ENCODE assay signal across 10 cellular contexts in the genomic region with DNA sequence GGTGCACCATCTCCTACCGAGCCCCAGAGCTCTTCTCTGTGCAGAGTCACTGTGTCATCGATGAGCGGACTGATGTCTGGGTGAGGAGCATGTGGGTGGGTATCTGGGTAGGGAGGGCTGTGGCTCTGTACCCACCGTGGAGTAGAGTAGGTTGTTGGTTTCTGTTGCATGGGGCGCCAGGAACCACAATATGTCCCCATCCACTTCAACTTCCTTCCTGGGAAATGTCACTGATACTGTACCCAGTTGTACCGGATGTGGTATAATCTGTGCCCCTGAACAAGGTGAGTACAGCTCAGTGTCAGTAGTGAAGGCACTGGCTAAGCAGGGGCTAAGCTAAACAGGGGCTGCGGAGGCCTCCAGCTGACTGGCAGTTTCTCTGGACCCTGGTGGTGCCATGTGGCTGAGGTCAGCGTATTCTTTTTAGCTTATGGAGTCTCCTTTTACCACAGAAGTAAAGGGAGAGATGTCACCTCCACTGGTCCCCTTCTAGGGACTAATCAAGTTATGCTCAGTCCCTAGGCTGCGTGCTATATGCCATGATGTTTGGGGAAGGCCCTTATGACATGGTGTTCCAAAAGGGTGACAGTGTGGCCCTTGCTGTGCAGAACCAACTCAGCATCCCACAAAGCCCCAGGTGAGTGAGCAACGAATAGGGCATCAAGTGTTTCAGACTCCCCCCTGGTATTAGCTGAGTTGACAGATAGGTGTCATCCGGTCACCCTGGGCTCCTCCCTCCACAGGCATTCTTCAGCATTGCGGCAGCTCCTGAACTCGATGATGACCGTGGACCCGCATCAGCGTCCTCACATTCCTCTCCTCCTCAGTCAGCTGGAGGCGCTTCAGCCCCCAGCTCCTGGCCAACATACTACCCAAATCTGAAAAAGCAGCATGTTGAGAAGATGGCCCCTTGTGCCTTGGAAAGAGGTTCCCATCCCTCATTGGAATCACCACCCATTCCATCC. TPM values are rescaled to one million over a fixed set of nuclear protein-coding genes. Genes with fewer than 3 reads are reported as not detected.
DNase-seq lines count a peak whose midpoint lies in the region; ATAC-seq, FAIRE-seq and TF ChIP-seq lines count a peak whose summit lies in the region.
"Had no signal": no experiment of that assay in that cellular context is flagged by ENCODE, and none has a peak within 500 bp of the region (broad histone marks: within the 10 kb centered on the region; RNA-seq: fewer than 3 reads in every experiment).

No MANE protein-coding gene starts in this region.

- 0 out of 2 replicates have a peak, but pooled peaks have one; percentile 5 for TF ChIP-seq POLR2A in IMR-90 (IDR thresholded peaks at IDR 0.05; ENCODE audit: low read depth, low read length)

- H2AK5ac ChIP-seq in IMR-90 (ENCODE audit: low read depth, low read length), result peak overlapping the region; percentile 13

- no peak overlapping the region for H2BK20ac ChIP-seq in IMR-90 (ENCODE audit: low read depth, low read length)

- H3K27me3 ChIP-seq in IMR-90 (ENCODE audit: control insufficient read depth, insufficient read depth, low read length), result no peaks in the 10 kb centered on the region

- H3K4me3 Mint-ChIP-seq in activated CD8-positive, alpha-beta memory T cell treated with anti-CD3 and anti-CD28 coated beads, Interleukin-2, amount 10 ng/mL, durations not matched to agents 7 days and 5 days, result peak overlapping the region; percentile 99
- H3K4me3 Mint-ChIP-seq in immature natural killer cell, result peak overlapping the region; percentile 72 to 93 (median 89)

- H3K4me1 Mint-ChIP-seq in activated CD8-positive, alpha-beta memory T cell treated with anti-CD3 and anti-CD28 coated beads, Interleukin-2, amount 10 ng/mL, durations not matched to agents 7 days and 5 days, result peaks cover 81% of the 10 kb centered on the region
- H3K4me1 Mint-ChIP-seq in immature natural killer cell, result peaks cover 89 to 90% of the 10 kb centered on the region in 2 donors

- WGBS in IMR-90 (ENCODE audit: extremely low coverage in 2 of 2, insufficient read length in 1 of 2), 2 experiments, result 100% methylated on average over 1 of the region's 17 CpGs; no CpG with 5 or more reads in 1 of the 2 experiments

- no peak overlapping the region for H3K23ac ChIP-seq in IMR-90 (ENCODE audit: low read depth, low read length)

- peaks cover 60% of the 10 kb centered on the region for H3K36me3 Mint-ChIP-seq in activated CD8-positive, alpha-beta memory T cell treated with anti-CD3 and anti-CD28 coated beads, Interleukin-2, amount 10 ng/mL, durations not matched to agents 7 days and 5 days
- peaks cover 0 to 24% (median 12%) of the 10 kb centered on the region in 3 donors for H3K36me3 Mint-ChIP-seq in immature natural killer cell

- peaks cover 21% of the 10 kb centered on the region; the same call in 1 of the 2 replicates for H3K36me3 ChIP-seq in IMR-90 (ENCODE audit: control insufficient read depth, insufficient read depth, low read length)

- H3K27ac ChIP-seq in IMR-90 (ENCODE audit: insufficient read depth, low read length), result peak overlapping the region; percentile 9; the same call in 1 of the 2 replicates

- H3K4me2 ChIP-seq in IMR-90 (ENCODE audit: low read depth, low read length), result no peak overlapping the region

- no peak overlapping the region for H3K14ac ChIP-seq in IMR-90 (replicated peaks; ENCODE audit: low read depth, low read length)

- dilution Hi-C loops in IMR-90 (cut with HindIII; ENCODE audit: low sequenced_read_pairs, unreplicated experiment), result no loop called here

- H3K9me3 Mint-ChIP-seq in activated CD8-positive, alpha-beta memory T cell treated with anti-CD3 and anti-CD28 coated beads, Interleukin-2, amount 10 ng/mL, durations not matched to agents 7 days and 5 days (ENCODE audit: low read depth), result no peaks in the 10 kb centered on the region
- H3K9me3 Mint-ChIP-seq in immature natural killer cell, result no peaks in the 10 kb centered on the region

- peak overlapping the region; percentile 100 for H3K27ac Mint-ChIP-seq in activated CD8-positive, alpha-beta memory T cell treated with anti-CD3 and anti-CD28 coated beads, Interleukin-2, amount 10 ng/mL, durations not matched to agents 7 days and 5 days
- peak overlapping the region; percentile 93 to 98 (median 96) for H3K27ac Mint-ChIP-seq in immature natural killer cell

- H3K79me1 ChIP-seq in IMR-90 (ENCODE audit: low read depth in 1 of 2, low read length in 2 of 2), result peaks cover 23 to 48% of the 10 kb centered on the region in 2 experiments

- no peak overlapping the region for H3K18ac ChIP-seq in IMR-90 (ENCODE audit: low read depth, low read length)

- no peak overlapping the region for H3K4me3 ChIP-seq in IMR-90 (ENCODE audit: insufficient read depth, low read depth, low read length)

- BruUV-seq in IMR-90 (replicated peaks; lab: Mats Ljungman, UMichigan), result no TSS peak

- no peak overlapping the region for H3K9ac ChIP-seq in IMR-90 (ENCODE audit: low read depth, low read length)
- H3K9ac ChIP-seq: parathyroid adenoma had no signal

- ATAC-seq in IMR-90 (ENCODE audit: low read depth), result no peak
- ATAC-seq in activated CD8-positive, alpha-beta memory T cell treated with anti-CD3 and anti-CD28 coated beads, Interleukin-2, amount 10 ng/mL, durations not matched to agents 7 days and 5 days, result peak; percentile 38
- ATAC-seq in GM18520 (IDR thresholded peaks at IDR 0.05; ENCODE audit: unreplicated experiment), result no peak

- H4K8ac ChIP-seq in IMR-90 (ENCODE audit: low read depth in 2 of 2, low read length in 2 of 2), result no peak overlapping the region

- H2BK15ac ChIP-seq in IMR-90 (ENCODE audit: low read depth, low read length), result no peak overlapping the region

- intact Hi-C loops in IMR-90 (cut with micrococcal nuclease), result no loop called here

- TF ChIP-seq RAD21 in IMR-90 (IDR thresholded peaks at IDR 0.05; ENCODE audit: low read length), result no peak

- in situ Hi-C loops in IMR-90 (cut with MboI; ENCODE audit: low sequenced_read_pairs), result no loop called here

- no peak overlapping the region for H4K5ac ChIP-seq in IMR-90 (ENCODE audit: low read depth, low read length)

- 0 out of 2 replicates have a peak, but pooled peaks cover 8% of the 10 kb centered on the region for H4K20me1 ChIP-seq in IMR-90 (ENCODE audit: insufficient read depth, low read length)

- H3K27me3 Mint-ChIP-seq in activated CD8-positive, alpha-beta memory T cell treated with anti-CD3 and anti-CD28 coated beads, Interleukin-2, amount 10 ng/mL, durations not matched to agents 7 days and 5 days, result no peaks in the 10 kb centered on the region
- H3K27me3 Mint-ChIP-seq in immature natural killer cell (ENCODE audit: low read depth in 3 of 3), result peaks cover 18 to 36% (median 32%) of the 10 kb centered on the region in 3 donors

- peak overlapping the region; percentile 20 for H2AK9ac ChIP-seq in IMR-90 (replicated peaks; ENCODE audit: low read depth, low read length, poor library complexity)

- no peak overlapping the region; the same call in 1 of the 2 replicates for H2BK120ac ChIP-seq in IMR-90 (ENCODE audit: low read depth, low read length)

- TF ChIP-seq CTCF in IMR-90 (conservative IDR thresholded peaks at IDR 0.05; ENCODE audit: low read depth, low read length), result no peak

- POLR2A ChIA-PET in IMR-90 (lab: Charles Lee; ENCODE audit: unreplicated experiment), result no interaction called here

- H3K9me1 ChIP-seq in IMR-90 (ENCODE audit: insufficient read depth, low read length), result peaks cover 49% of the 10 kb centered on the region

- no peaks in the 10 kb centered on the region for H3K9me3 ChIP-seq in IMR-90 (ENCODE audit: control insufficient read depth, insufficient read depth, low read length)

- no peak overlapping the region; the same call in 1 of the 2 replicates for H3K4ac ChIP-seq in IMR-90 (ENCODE audit: low read depth, low read length)

- H2BK5ac ChIP-seq in IMR-90 (ENCODE audit: low read depth, low read length, poor library complexity, severe bottlenecking), result no peak overlapping the region

- H4K91ac ChIP-seq in IMR-90 (ENCODE audit: insufficient read depth, low read depth, low read length), result no peak overlapping the region

- H2AFZ ChIP-seq in IMR-90 (replicated peaks; ENCODE audit: low read length, poor library complexity), result no peak overlapping the region
- H2AFZ ChIP-seq: parathyroid adenoma had no signal

- DNase-seq in IMR-90, result no peak
- peak; percentile 84 for DNase-seq in activated CD8-positive, alpha-beta memory T cell treated with anti-CD3 and anti-CD28 coated beads, Interleukin-2, amount 10 ng/mL, durations not matched to agents 7 days and 5 days
- peak; percentile 65 to 77 (median 67) for DNase-seq in immature natural killer cell
- DNase-seq in stimulated activated CD8-positive, alpha-beta memory T cell treated with anti-CD3 and anti-CD28 coated beads, Interleukin-7, amount 100 ng/mL, for 4 hours (ENCODE audit: low read depth in 2 of 2), result peak; percentile 63 to 73
- DNase-seq in HTR-8/SVneo (ENCODE audit: insufficient read length, low spot score), result no peak
- DNase-seq in AG20443 (ENCODE audit: low spot score), result no peak
- no peak for DNase-seq in NCI-H2107 (lab: John Stamatoyannopoulos, UW)

- H3K4me1 ChIP-seq in IMR-90 (ENCODE audit: control insufficient read depth, insufficient read depth, low read length), result peaks cover 38% of the 10 kb centered on the region

- CTCF ChIA-PET in IMR-90 (lab: Yijun Ruan, JAX), result interaction anchor here (2.3 kb wide), 1 partner anchor 47 kb away, joined by 10 read pairs; no protein-coding TSS in a partner anchor
- CTCF ChIA-PET in activated CD8-positive, alpha-beta memory T cell treated with anti-CD3 and anti-CD28 coated beads, Interleukin-2, amount 10 ng/mL, durations not matched to agents 7 days and 5 days (lab: Charles Lee), result interaction anchor here (0.7 to 3.5 kb wide), 12 partner anchors 9 to 88 kb away, joined by 3 to 31 read pairs (median 5); a partner anchor contains a TSS

- no peak for FAIRE-seq in HTR-8/SVneo (lab: Jason Lieb, UNC)

- no peak overlapping the region for H3K56ac ChIP-seq in IMR-90 (ENCODE audit: extremely low read depth, insufficient read depth, low read length)

RNA-seq across cellular contexts. Expression of a gene that starts 2.7 kb away (rescaled TPM):
- total RNA-seq in IMR-90 (2012; rRNA removed), result 35.0 and 44.4 TPM in 2 replicates
- 40.3 and 50.1 TPM in 2 replicates for polyA plus RNA-seq in IMR-90 (2012; rRNA removed)
- polyA plus RNA-seq in IMR-90 (2012; cell fraction: cytosol; rRNA removed), result 45.9 and 72.9 TPM in 2 replicates
- 49.3 and 58.9 TPM in 2 replicates for polyA plus RNA-seq in IMR-90 (2012; cell fraction: nucleus; rRNA removed; ENCODE audit: low replicate concordance)
- total RNA-seq in activated CD8-positive, alpha-beta memory T cell treated with anti-CD3 and anti-CD28 coated beads, Interleukin-2, amount 10 ng/mL, durations not matched to agents 7 days and 5 days, result 10 to 100 TPM; 37.3 to 41.7 TPM
- 10 to 100 TPM; 26.8 to 35.3 (median 27.6) TPM for polyA plus RNA-seq in immature natural killer cell

RNA-seq across cellular contexts. Expression of a gene that starts 2.7 kb away (rescaled TPM):
- 3.6 and 4.1 TPM in 2 replicates for total RNA-seq in IMR-90 (2012; rRNA removed)
- polyA plus RNA-seq in IMR-90 (2012; rRNA removed) (5.7 and 6.2 TPM in 2 replicates), immature natural killer cell (1 to 10 TPM in 1 of 3 donors, under 1 TPM in 1, not detected in 1; 0.44 to 1.0 TPM)
- 4.2 and 4.9 TPM in 2 replicates for polyA plus RNA-seq in IMR-90 (2012; cell fraction: cytosol; rRNA removed)
- 9.0 and 16.1 TPM in 2 replicates for polyA plus RNA-seq in IMR-90 (2012; cell fraction: nucleus; rRNA removed; ENCODE audit: low replicate concordance)
- 1 to 10 TPM; 4.3 to 4.9 TPM for total RNA-seq in activated CD8-positive, alpha-beta memory T cell treated with anti-CD3 and anti-CD28 coated beads, Interleukin-2, amount 10 ng/mL, durations not matched to agents 7 days and 5 days

RNA-seq across cellular contexts. Expression of a gene that starts 5.1 kb away (rescaled TPM):
- total RNA-seq in IMR-90 (2012; rRNA removed), result not detected in 2 replicates
- polyA plus RNA-seq in IMR-90 (2012; rRNA removed) (not detected in 2 replicates), immature natural killer cell (not detected)
- not detected in 2 replicates for polyA plus RNA-seq in IMR-90 (2012; cell fraction: cytosol; rRNA removed)
- 0.05 TPM in 1 of 2 replicates, not detected in the other for polyA plus RNA-seq in IMR-90 (2012; cell fraction: nucleus; rRNA removed; ENCODE audit: low replicate concordance)
- not detected for total RNA-seq in activated CD8-positive, alpha-beta memory T cell treated with anti-CD3 and anti-CD28 coated beads, Interleukin-2, amount 10 ng/mL, durations not matched to agents 7 days and 5 days
- polyA plus RNA-seq: adipose tissue had no signal

RNA-seq across cellular contexts. Expression of a gene that starts 5.8 kb away (rescaled TPM):
- total RNA-seq in IMR-90 (2012; rRNA removed), result 21.9 and 26.1 TPM in 2 replicates
- polyA plus RNA-seq in IMR-90 (2012; rRNA removed), result 30.3 and 35.6 TPM in 2 replicates
- 19.5 and 39.0 TPM in 2 replicates for polyA plus RNA-seq in IMR-90 (2012; cell fraction: cytosol; rRNA removed)
- 46.8 and 128 TPM in 2 replicates for polyA plus RNA-seq in IMR-90 (2012; cell fraction: nucleus; rRNA removed; ENCODE audit: low replicate concordance)
- total RNA-seq in activated CD8-positive, alpha-beta memory T cell treated with anti-CD3 and anti-CD28 coated beads, Interleukin-2, amount 10 ng/mL, durations not matched to agents 7 days and 5 days, result 100 to 1,000 TPM; 244 to 337 TPM
- polyA plus RNA-seq in immature natural killer cell, result 100 to 1,000 TPM in 2 of 3 donors, 10 to 100 TPM in 1; 88.6 to 137 (median 124) TPM

RNA-seq across cellular contexts. Expression of a gene that starts 18.4 kb away (rescaled TPM):
- 18.3 and 18.6 TPM in 2 replicates for total RNA-seq in IMR-90 (2012; rRNA removed)
- polyA plus RNA-seq in IMR-90 (2012; rRNA removed) (29.1 and 33.8 TPM in 2 replicates), immature natural killer cell (10 to 100 TPM; 11.5 to 28.6 (median 22.4) TPM)
- polyA plus RNA-seq in IMR-90 (2012; cell fraction: cytosol; rRNA removed), result 9.8 and 11.4 TPM in 2 replicates
- 195 and 339 TPM in 2 replicates for polyA plus RNA-seq in IMR-90 (2012; cell fraction: nucleus; rRNA removed; ENCODE audit: low replicate concordance)
- total RNA-seq in activated CD8-positive, alpha-beta memory T cell treated with anti-CD3 and anti-CD28 coated beads, Interleukin-2, amount 10 ng/mL, durations not matched to agents 7 days and 5 days, result 100 to 1,000 TPM in 1 of 2 experiments, 10 to 100 TPM in 1; 89.4 to 105 TPM

Comparison
In these comparisons a context has a peak if more than half of its experiments do, and no peak if none do; other contexts are left out.
1. DNase-seq: peak in activated CD8-positive, alpha-beta memory T cell treated with anti-CD3 and anti-CD28 coated beads, Interleukin-2, amount 10 ng/mL, durations not matched to agents 7 days and 5 days (single experiment), immature natural killer cell (3 of 3) and stimulated activated CD8-positive, alpha-beta memory T cell treated with anti-CD3 and anti-CD28 coated beads, Interleukin-7, amount 100 ng/mL, for 4 hours (2 of 2); none in IMR-90 (single experiment), HTR-8/SVneo (single experiment), AG20443 (single experiment) and NCI-H2107 (single experiment).